21 cellular contexts compared by ENCODE assay signal in genomic region chr4:119313237-119313636, GRCh38. TPM values are rescaled to one million over a fixed set of nuclear protein-coding genes. Genes with fewer than 3 reads are reported as not detected.
"Had no signal": no experiment of that assay in that cellular context is flagged by ENCODE, and none has a peak within 500 bp of the region (broad histone marks: within the 10 kb centered on the region; RNA-seq: fewer than 3 reads in every experiment).

No MANE protein-coding gene starts in this region.

- H3K36me3 ChIP-seq: adrenal gland, pancreas, sigmoid colon, stomach, upper lobe of left lung had no signal

- H3K27me3 Mint-ChIP-seq: activated naive CD4-positive, alpha-beta T cell treated with anti-CD3 and anti-CD28 coated beads, Interleukin-2, amount 50 U/mL, for 24 hours had no signal

- H3K9me3 ChIP-seq: adrenal gland, mucosa of descending colon, pancreas, sigmoid colon, stomach, testis, upper lobe of left lung had no signal

- H3K27me3 ChIP-seq: adrenal gland, pancreas, sigmoid colon, testis, upper lobe of left lung had no signal

- H3K4me1 ChIP-seq: adrenal gland, pancreas, sigmoid colon, testis, upper lobe of left lung had no signal

- H3K4me3 Mint-ChIP-seq: activated CD4-positive, alpha-beta memory T cell treated with anti-CD3 and anti-CD28 coated beads, Interleukin-2, amount 10 ng/mL, durations not matched to agents 7 days and 5 days; activated naive CD4-positive, alpha-beta T cell treated with anti-CD3 and anti-CD28 coated beads, Interleukin-2, amount 50 U/mL, for 24 hours; activated T-cell treated with anti-CD3 and anti-CD28 coated beads, Interleukin-2, amount 50 U/mL, for 24 hours; memory B cell; naive thymus-derived CD8-positive, alpha-beta T cell; WTC11 had no signal

- DNase-seq: activated CD4-positive, alpha-beta memory T cell treated with anti-CD3 and anti-CD28 coated beads, Interleukin-2, amount 10 ng/mL, durations not matched to agents 7 days and 5 days; activated CD4-positive, alpha-beta T cell treated with anti-CD3 and anti-CD28 coated beads for 4 hours; activated T-cell treated with anti-CD3 and anti-CD28 coated beads, Interleukin-2, amount 50 U/mL, for 24 hours; adrenal gland; erythroblast; kidney; left ventricle myocardium superior; mucosa of descending colon; naive thymus-derived CD8-positive, alpha-beta T cell; pancreas; sigmoid colon; stimulated activated CD4-positive, alpha-beta T cell treated with anti-CD3 and anti-CD28 coated beads, Interleukin-12 subunit alpha, Interleukin-12 subunit beta, amount 100 ng/mL, for 4 hours; stimulated activated CD4-positive, alpha-beta T cell treated with anti-CD3 and anti-CD28 coated beads, Interleukin-2, amount 100 ng/mL, for 24 hours; stomach; testis; upper lobe of left lung had no signal

- H3K4me3 ChIP-seq: adrenal gland, hepatocyte, mucosa of descending colon, pancreas, sigmoid colon, stomach, testis, upper lobe of left lung had no signal

- H3K36me3 Mint-ChIP-seq: activated naive CD4-positive, alpha-beta T cell treated with anti-CD3 and anti-CD28 coated beads, Interleukin-2, amount 50 U/mL, for 24 hours; memory B cell; naive thymus-derived CD8-positive, alpha-beta T cell; WTC11 had no signal

- H3K9me3 Mint-ChIP-seq: activated CD4-positive, alpha-beta memory T cell treated with anti-CD3 and anti-CD28 coated beads, Interleukin-2, amount 10 ng/mL, durations not matched to agents 7 days and 5 days; activated naive CD4-positive, alpha-beta T cell treated with anti-CD3 and anti-CD28 coated beads, Interleukin-2, amount 50 U/mL, for 24 hours; activated T-cell treated with anti-CD3 and anti-CD28 coated beads, Interleukin-2, amount 50 U/mL, for 24 hours; memory B cell; naive thymus-derived CD8-positive, alpha-beta T cell; WTC11 had no signal

- H3K27ac Mint-ChIP-seq: activated CD4-positive, alpha-beta memory T cell treated with anti-CD3 and anti-CD28 coated beads, Interleukin-2, amount 10 ng/mL, durations not matched to agents 7 days and 5 days; activated naive CD4-positive, alpha-beta T cell treated with anti-CD3 and anti-CD28 coated beads, Interleukin-2, amount 50 U/mL, for 24 hours; activated T-cell treated with anti-CD3 and anti-CD28 coated beads, Interleukin-2, amount 50 U/mL, for 24 hours; memory B cell; naive thymus-derived CD8-positive, alpha-beta T cell; WTC11 had no signal

- ATAC-seq: mucosa of descending colon; naive thymus-derived CD8-positive, alpha-beta T cell; pancreas; WTC11 had no signal

- H3K4me1 Mint-ChIP-seq: activated CD4-positive, alpha-beta memory T cell treated with anti-CD3 and anti-CD28 coated beads, Interleukin-2, amount 10 ng/mL, durations not matched to agents 7 days and 5 days; activated naive CD4-positive, alpha-beta T cell treated with anti-CD3 and anti-CD28 coated beads, Interleukin-2, amount 50 U/mL, for 24 hours; memory B cell; naive thymus-derived CD8-positive, alpha-beta T cell had no signal

RNA-seq across cellular contexts. Expression of gene FABP2, which starts 8.7 kb away (rescaled TPM):
- total RNA-seq: activated CD4-positive, alpha-beta memory T cell treated with anti-CD3 and anti-CD28 coated beads, Interleukin-2, amount 10 ng/mL, durations not matched to agents 7 days and 5 days; glomerular endothelial cell; kidney; left ventricle myocardium superior; pancreas; sigmoid colon; testis; upper lobe of left lung; WTC11 had no signal
